ENCODE assay signal across 1 cellular context in the genomic region with DNA sequence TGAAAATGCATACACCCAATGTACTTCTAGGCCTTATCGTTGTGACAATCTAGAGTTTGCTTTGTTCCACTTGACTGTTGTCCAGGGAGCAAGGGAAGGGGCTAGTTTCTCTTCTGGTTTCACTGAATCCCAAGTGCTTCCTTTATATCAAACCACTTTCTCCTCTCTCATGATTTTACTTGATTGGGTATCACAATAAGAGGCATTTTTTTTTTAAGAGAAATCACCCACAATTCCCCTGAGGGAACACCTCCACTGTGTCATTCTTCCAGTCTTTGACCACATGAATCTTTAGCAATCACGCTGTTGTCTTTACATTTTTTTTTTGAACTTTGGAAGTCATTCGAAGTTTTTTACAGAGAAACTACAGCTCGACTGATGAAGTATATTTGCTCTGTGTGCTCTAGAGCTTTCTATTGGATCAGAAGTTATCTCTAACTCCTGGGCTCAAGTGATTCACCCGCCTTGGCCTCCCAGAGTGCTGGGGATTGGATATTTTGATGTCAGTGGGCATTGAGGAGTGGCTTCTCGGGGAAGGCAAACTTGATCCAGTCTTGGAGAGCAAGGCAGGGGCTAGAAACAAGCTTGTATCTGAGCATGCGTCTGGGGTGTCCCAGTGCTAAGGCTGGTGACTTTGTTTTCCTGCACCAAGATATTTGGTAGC.
TF ChIP-seq lines count a peak whose summit lies in the region.

No MANE protein-coding gene starts in this region.

TF ChIP-seq in HCT116, 20 proteins besides CTCF, POLR2A, EP300 and RAD21 (continued from another document):
- TF ChIP-seq, protein P1, sequence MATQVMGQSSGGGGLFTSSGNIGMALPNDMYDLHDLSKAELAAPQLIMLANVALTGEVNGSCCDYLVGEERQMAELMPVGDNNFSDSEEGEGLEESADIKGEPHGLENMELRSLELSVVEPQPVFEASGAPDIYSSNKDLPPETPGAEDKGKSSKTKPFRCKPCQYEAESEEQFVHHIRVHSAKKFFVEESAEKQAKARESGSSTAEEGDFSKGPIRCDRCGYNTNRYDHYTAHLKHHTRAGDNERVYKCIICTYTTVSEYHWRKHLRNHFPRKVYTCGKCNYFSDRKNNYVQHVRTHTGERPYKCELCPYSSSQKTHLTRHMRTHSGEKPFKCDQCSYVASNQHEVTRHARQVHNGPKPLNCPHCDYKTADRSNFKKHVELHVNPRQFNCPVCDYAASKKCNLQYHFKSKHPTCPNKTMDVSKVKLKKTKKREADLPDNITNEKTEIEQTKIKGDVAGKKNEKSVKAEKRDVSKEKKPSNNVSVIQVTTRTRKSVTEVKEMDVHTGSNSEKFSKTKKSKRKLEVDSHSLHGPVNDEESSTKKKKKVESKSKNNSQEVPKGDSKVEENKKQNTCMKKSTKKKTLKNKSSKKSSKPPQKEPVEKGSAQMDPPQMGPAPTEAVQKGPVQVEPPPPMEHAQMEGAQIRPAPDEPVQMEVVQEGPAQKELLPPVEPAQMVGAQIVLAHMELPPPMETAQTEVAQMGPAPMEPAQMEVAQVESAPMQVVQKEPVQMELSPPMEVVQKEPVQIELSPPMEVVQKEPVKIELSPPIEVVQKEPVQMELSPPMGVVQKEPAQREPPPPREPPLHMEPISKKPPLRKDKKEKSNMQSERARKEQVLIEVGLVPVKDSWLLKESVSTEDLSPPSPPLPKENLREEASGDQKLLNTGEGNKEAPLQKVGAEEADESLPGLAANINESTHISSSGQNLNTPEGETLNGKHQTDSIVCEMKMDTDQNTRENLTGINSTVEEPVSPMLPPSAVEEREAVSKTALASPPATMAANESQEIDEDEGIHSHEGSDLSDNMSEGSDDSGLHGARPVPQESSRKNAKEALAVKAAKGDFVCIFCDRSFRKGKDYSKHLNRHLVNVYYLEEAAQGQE (IDR thresholded peaks at IDR 0.05; ENCODE audit: low read depth), result no peak
- TF ChIP-seq ELF1 (IDR thresholded peaks at IDR 0.05; ENCODE audit: borderline replicate concordance, low read depth) (no peak), EGR1 (IDR thresholded peaks at IDR 0.05; ENCODE audit: low read depth) (no peak), TCF7L2 (IDR thresholded peaks at IDR 0.05; ENCODE audit: borderline replicate concordance, extremely low read depth, insufficient read depth, insufficient read length) (no peak), ZNF274 (IDR thresholded peaks at IDR 0.05; ENCODE audit: low read depth, low read length) (no peak), POLR2AphosphoS5 (IDR thresholded peaks at IDR 0.05; ENCODE audit: low read depth, low read length) (no peak)
